ENCODE assay signal across 12 cellular contexts in genomic region chr7:85074-85945, GRCh38.
DNase-seq lines count a peak whose midpoint lies in the region; ATAC-seq, FAIRE-seq and TF ChIP-seq lines count a peak whose summit lies in the region.
"Had no signal": no experiment of that assay in that cellular context is flagged by ENCODE, and none has a peak within 500 bp of the region (broad histone marks: within the 10 kb centered on the region; RNA-seq: fewer than 3 reads in every experiment).

No MANE protein-coding gene starts in this region.

- FAIRE-seq in astrocyte (lab: Jason Lieb, UNC): no peak
- FAIRE-seq: G401.6 had no signal

- H4K20me1 ChIP-seq in astrocyte (ENCODE audit: insufficient read depth, low read length): no peaks in the 10 kb centered on the region

- H3K4me1 ChIP-seq in astrocyte (ENCODE audit: insufficient read depth, low read length) (peaks cover 40% of the 10 kb centered on the region), left ventricle myocardium inferior (peaks cover 28% of the 10 kb centered on the region), thyroid gland (peaks cover 8 to 22% of the 10 kb centered on the region in 2 donors)
- H3K4me1 ChIP-seq: parathyroid adenoma had no signal

- H3K4me1 Mint-ChIP-seq in activated T-cell treated with anti-CD3 and anti-CD28 coated beads, Interleukin-2, amount 50 U/mL, for 24 hours (ENCODE audit: low read depth): peaks cover 4% of the 10 kb centered on the region
- peaks cover 3% of the 10 kb centered on the region for H3K4me1 Mint-ChIP-seq in activated T-cell treated with anti-CD3 and anti-CD28 coated beads, Interleukin-2, amount 50 U/mL, for 4 hours (ENCODE audit: low read depth)
- H3K4me1 Mint-ChIP-seq in astrocyte (ENCODE audit: low read depth, unreplicated experiment): peaks cover 14% of the 10 kb centered on the region

- H3K4me3 Mint-ChIP-seq in activated T-cell treated with anti-CD3 and anti-CD28 coated beads, Interleukin-2, amount 50 U/mL, for 24 hours: no peak overlapping the region
- H3K4me3 Mint-ChIP-seq in activated T-cell treated with anti-CD3 and anti-CD28 coated beads, Interleukin-2, amount 50 U/mL, for 4 hours: no peak overlapping the region
- H3K4me3 Mint-ChIP-seq in astrocyte (ENCODE audit: unreplicated experiment): no peak overlapping the region

- ATAC-seq in activated T-cell treated with anti-CD3 and anti-CD28 coated beads, Interleukin-2, amount 50 U/mL, for 4 hours: no peak

- H2AFZ ChIP-seq in astrocyte (ENCODE audit: low read depth, low read length): no peak overlapping the region
- H2AFZ ChIP-seq: parathyroid adenoma had no signal

- H3K27ac Mint-ChIP-seq in activated T-cell treated with anti-CD3 and anti-CD28 coated beads, Interleukin-2, amount 50 U/mL, for 24 hours: no peak overlapping the region
- H3K27ac Mint-ChIP-seq in astrocyte (ENCODE audit: unreplicated experiment): no peak overlapping the region

- intact Hi-C loops in left ventricle myocardium inferior (cut with micrococcal nuclease) (no loop called here), thyroid gland (cut with DNase I) (no loop called here)

- H3K9ac ChIP-seq in astrocyte (ENCODE audit: low read length): no peak overlapping the region
- H3K9ac ChIP-seq: parathyroid adenoma had no signal

- H3K36me3 ChIP-seq in astrocyte (ENCODE audit: insufficient read depth, low read length): no peaks in the 10 kb centered on the region
- H3K36me3 ChIP-seq in left ventricle myocardium inferior: no peaks in the 10 kb centered on the region
- H3K36me3 ChIP-seq in thyroid gland: no peaks in the 10 kb centered on the region

- H3K4me3 ChIP-seq in astrocyte (ENCODE audit: insufficient read depth, low read depth, low read length) (no peak overlapping the region), left ventricle myocardium inferior (no peak overlapping the region), thyroid gland (replicated peaks in 1 of 3) (no peak overlapping the region)

- H3K27me3 ChIP-seq in astrocyte (ENCODE audit: insufficient read depth, low read length) (peaks cover 6% of the 10 kb centered on the region), left ventricle myocardium inferior (ENCODE audit: low read depth) (peaks cover 44% of the 10 kb centered on the region), thyroid gland (no peaks in the 10 kb centered on the region)

- H3K27ac ChIP-seq in astrocyte (ENCODE audit: low read depth, low read length) (no peak overlapping the region), left ventricle myocardium inferior (replicated peaks) (no peak overlapping the region), thyroid gland (no peak overlapping the region)
- H3K27ac ChIP-seq: parathyroid adenoma had no signal

- 44 to 49% methylated on average over 18 to 19 of the region's 19 CpGs for WGBS in thyroid gland, 2 donors

- H3K79me2 ChIP-seq in astrocyte (ENCODE audit: insufficient read depth, low read length): no peaks in the 10 kb centered on the region
- H3K79me2 ChIP-seq: parathyroid adenoma had no signal

- peak; percentile 16 for DNase-seq in activated T-cell treated with anti-CD3 and anti-CD28 coated beads, Interleukin-2, amount 50 U/mL, for 24 hours
- DNase-seq in activated T-cell treated with anti-CD3 and anti-CD28 coated beads, Interleukin-2, amount 50 U/mL, for 4 hours: no peak
- peak; percentile 84 for DNase-seq in astrocyte (ENCODE audit: low read depth)
- DNase-seq in left ventricle myocardium inferior: peak; percentile 44
- peak; percentile 87 to 90 for DNase-seq in thyroid gland
- DNase-seq in DMS53 treated with DMSO at 0.1 percent for 48 hours (lab: John Stamatoyannopoulos, UW; ENCODE audit: unreplicated experiment): no peak
- DNase-seq in hepatic stellate cell (ENCODE audit: low spot score): no peak
- no peak for DNase-seq in activated gamma-delta T cell (lab: John Stamatoyannopoulos, UW)
- DNase-seq: NCI-H2107, substantia nigra had no signal

- H3K4me2 ChIP-seq in astrocyte (ENCODE audit: low read length): peak overlapping the region; percentile 37

- TF ChIP-seq POLR2A in thyroid gland (IDR thresholded peaks at IDR 0.05): no peak

- H3K9me3 Mint-ChIP-seq in activated T-cell treated with anti-CD3 and anti-CD28 coated beads, Interleukin-2, amount 50 U/mL, for 24 hours: no peaks in the 10 kb centered on the region
- no peaks in the 10 kb centered on the region for H3K9me3 Mint-ChIP-seq in activated T-cell treated with anti-CD3 and anti-CD28 coated beads, Interleukin-2, amount 50 U/mL, for 4 hours
- H3K9me3 Mint-ChIP-seq in astrocyte (ENCODE audit: unreplicated experiment): no peaks in the 10 kb centered on the region

- H3K9me3 ChIP-seq in astrocyte (ENCODE audit: insufficient read depth, low read depth, low read length) (no peaks in the 10 kb centered on the region), left ventricle myocardium inferior (replicated peaks) (no peaks in the 10 kb centered on the region), thyroid gland (no peaks in the 10 kb centered on the region)

- TF ChIP-seq CTCF in astrocyte (IDR thresholded peaks at IDR 0.05; ENCODE audit: insufficient read depth, low read depth, low read length) (no peak), left ventricle myocardium inferior (IDR thresholded peaks at IDR 0.05; ENCODE audit: borderline replicate concordance) (no peak), thyroid gland (IDR thresholded peaks at IDR 0.05) (no peak)

- no peaks in the 10 kb centered on the region for H3K36me3 Mint-ChIP-seq in activated T-cell treated with anti-CD3 and anti-CD28 coated beads, Interleukin-2, amount 50 U/mL, for 24 hours (ENCODE audit: low read depth)
- no peaks in the 10 kb centered on the region for H3K36me3 Mint-ChIP-seq in activated T-cell treated with anti-CD3 and anti-CD28 coated beads, Interleukin-2, amount 50 U/mL, for 4 hours (ENCODE audit: insufficient read depth)
- no peaks in the 10 kb centered on the region for H3K36me3 Mint-ChIP-seq in astrocyte (ENCODE audit: low read depth, unreplicated experiment)

- peaks cover 6% of the 10 kb centered on the region for H3K27me3 Mint-ChIP-seq in activated T-cell treated with anti-CD3 and anti-CD28 coated beads, Interleukin-2, amount 50 U/mL, for 24 hours
- peaks cover 2% of the 10 kb centered on the region for H3K27me3 Mint-ChIP-seq in activated T-cell treated with anti-CD3 and anti-CD28 coated beads, Interleukin-2, amount 50 U/mL, for 4 hours (ENCODE audit: low read depth)
- peaks cover 68% of the 10 kb centered on the region for H3K27me3 Mint-ChIP-seq in astrocyte (ENCODE audit: low read depth, unreplicated experiment)

Comparison
In these comparisons a context has a peak if more than half of its experiments do, and no peak if none do; other contexts are left out.
1. DNase-seq: peak in activated T-cell treated with anti-CD3 and anti-CD28 coated beads, Interleukin-2, amount 50 U/mL, for 24 hours (single experiment), astrocyte (single experiment), left ventricle myocardium inferior (single experiment) and thyroid gland (2 of 2); none in activated T-cell treated with anti-CD3 and anti-CD28 coated beads, Interleukin-2, amount 50 U/mL, for 4 hours (single experiment), DMS53 treated with DMSO at 0.1 percent for 48 hours (single experiment), hepatic stellate cell (single experiment) and activated gamma-delta T cell (single experiment).